Comparison of ENCODE assay signal across 7 cellular contexts in the genomic region with DNA sequence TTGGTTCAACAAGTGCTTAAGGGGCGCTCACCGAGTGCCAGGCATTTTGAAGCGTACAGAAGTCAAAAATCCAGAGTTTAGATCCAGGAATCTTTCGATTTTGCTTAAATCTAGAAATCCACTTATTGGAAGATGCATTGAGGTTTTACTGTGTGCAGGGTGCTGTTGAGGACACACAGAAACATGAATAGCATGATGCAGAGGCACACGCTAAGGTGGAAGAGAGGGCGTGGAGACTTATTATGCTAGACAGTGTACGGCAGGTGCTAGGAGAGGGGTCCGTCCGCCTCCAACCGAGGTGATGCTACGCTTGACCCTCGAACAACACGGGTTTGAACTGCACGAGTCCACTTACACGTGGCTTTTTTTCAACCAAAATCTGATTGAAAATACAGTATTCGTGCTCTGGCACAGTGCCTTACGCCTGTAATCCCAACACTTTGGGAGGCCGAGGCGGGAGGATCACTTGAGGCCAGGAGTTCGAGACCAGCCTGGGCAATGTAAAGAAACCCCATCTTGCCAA. TPM values are rescaled to one million over a fixed set of nuclear protein-coding genes. Genes with fewer than 3 reads are reported as not detected.
DNase-seq lines count a peak whose midpoint lies in the region; FAIRE-seq and TF ChIP-seq lines count a peak whose summit lies in the region.

No MANE protein-coding gene starts in this region.

- H3K4me1 ChIP-seq in kidney (ENCODE audit: control insufficient read depth in 1 of 2, insufficient read depth in 1 of 2, low read depth in 1 of 2, low read length in 2 of 2) (peaks cover 0 to 13% of the 10 kb centered on the region in 2 donors), suprapubic skin (peaks cover 43% of the 10 kb centered on the region)

- 14% methylated on average over 20 of the region's 20 CpGs for WGBS in suprapubic skin

- peak overlapping the region; percentile 37; the same call in 1 of the 2 replicates for H3K4me3 ChIP-seq in Jurkat, Clone E6-1 (ENCODE audit: low read length)
- peak overlapping the region; percentile 78 to 92 for H3K4me3 ChIP-seq in kidney (ENCODE audit: low read length in 2 of 2)
- peak overlapping the region; percentile 91 for H3K4me3 ChIP-seq in suprapubic skin

- TF ChIP-seq POLR2A in suprapubic skin (IDR thresholded peaks at IDR 0.05): no peak

- H3K36me3 ChIP-seq in kidney (ENCODE audit: control insufficient read depth in 1 of 2, insufficient read depth in 2 of 2, low read length in 2 of 2): no peaks in the 10 kb centered on the region
- no peaks in the 10 kb centered on the region for H3K36me3 ChIP-seq in suprapubic skin

- H3K27me3 ChIP-seq in suprapubic skin: no peaks in the 10 kb centered on the region

- FAIRE-seq in kidney (lab: Jason Lieb, UNC): no peak

- no peaks in the 10 kb centered on the region for H3K9me3 ChIP-seq in kidney (ENCODE audit: control insufficient read depth in 1 of 2, low read length in 2 of 2)
- H3K9me3 ChIP-seq in suprapubic skin: no peaks in the 10 kb centered on the region

- no peak for DNase-seq in Jurkat, Clone E6-1 (ENCODE audit: low read depth, low spot score)
- DNase-seq in kidney (peak; percentile 59), suprapubic skin (ENCODE audit: low spot score in 2 of 2) (no peak), LoVo (ENCODE audit: low spot score) (no peak), DMS79 (lab: John Stamatoyannopoulos, UW) (no peak)
- no peak for DNase-seq in activated CD4-positive, alpha-beta T cell treated with anti-CD3 and anti-CD28 coated beads for 48 hours

- intact Hi-C loops in kidney (cut with DNase I): no loop called here

- H3K27ac ChIP-seq in angular gyrus (ENCODE audit: low read depth, low read length) (peak overlapping the region; percentile 97), kidney (ENCODE audit: low read depth in 2 of 2, low read length in 2 of 2) (peak overlapping the region; percentile 92), suprapubic skin (peak overlapping the region; percentile 98)

- TF ChIP-seq CTCF in kidney (IDR thresholded peaks at IDR 0.05; ENCODE audit: borderline replicate concordance, extremely low read depth, insufficient read depth): no peak
- no peak for TF ChIP-seq CTCF in suprapubic skin (IDR thresholded peaks at IDR 0.05)

- peak overlapping the region; percentile 53 to 61 for H3K9ac ChIP-seq in kidney (ENCODE audit: low read length in 2 of 2)

- TF ChIP-seq EP300 in suprapubic skin (IDR thresholded peaks at IDR 0.05): no peak

RNA-seq across cellular contexts. Expression of a gene that starts 1.0 kb away (rescaled TPM):
- polyA plus RNA-seq in Jurkat, Clone E6-1 (2012; ENCODE audit: insufficient read depth, insufficient read length): 0.81 TPM
- total RNA-seq in kidney (35.9 TPM), suprapubic skin (10 to 100 TPM; 73.0 to 91.9 (median 78.9) TPM)
- polyA plus RNA-seq in kidney (ENCODE audit: insufficient read depth, low read depth, low replicate concordance): 12.6 TPM

Comparison
In these comparisons a context has a peak if more than half of its experiments do, and no peak if none do; other contexts are left out.
1. H3K4me3 ChIP-seq: peak in every context shown above with its lines; median percentile 91 in suprapubic skin; 85 in kidney; 37 in Jurkat, Clone E6-1.